10 cellular contexts compared by ENCODE assay signal in the genomic region with DNA sequence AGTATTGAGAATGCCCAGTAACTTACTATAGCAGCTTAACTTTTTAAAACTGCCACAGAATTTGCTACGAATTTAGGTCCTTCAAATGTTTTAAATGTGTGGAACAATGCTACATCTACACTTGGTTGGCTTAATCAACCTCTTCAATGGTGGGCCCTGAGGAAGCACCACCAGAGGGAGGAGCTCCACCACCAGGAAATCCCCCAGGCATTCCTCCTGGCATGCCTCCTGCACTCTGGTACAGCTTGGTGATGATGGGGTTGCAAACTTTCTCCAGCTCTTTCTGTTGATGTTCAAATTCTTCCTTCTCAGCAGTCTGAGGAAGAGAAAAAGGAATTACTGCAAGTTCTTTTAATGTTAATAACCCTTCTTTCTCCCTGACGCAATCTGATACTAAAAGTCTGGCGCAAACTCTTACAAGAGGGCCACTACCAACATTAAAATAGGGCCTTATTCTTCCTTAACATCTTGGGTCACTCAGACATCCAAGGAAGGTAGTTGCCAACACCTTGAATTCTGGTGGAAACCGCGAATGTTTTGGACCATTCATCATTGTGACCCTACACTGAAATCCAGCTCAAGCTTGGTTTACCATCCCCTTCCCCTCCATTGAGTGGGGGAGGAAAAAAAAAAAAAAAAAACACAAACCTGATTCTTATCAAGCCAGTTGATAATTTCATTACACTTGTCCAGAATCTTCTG. TPM values are rescaled to one million over a fixed set of nuclear protein-coding genes. Genes with fewer than 3 reads are reported as not detected.
A peak's percentile ranks its signal among the peaks of the same experiment; 100 is the strongest.
DNase-seq lines count a peak whose midpoint lies in the region; ATAC-seq and TF ChIP-seq lines count a peak whose summit lies in the region.
"Had no signal": no experiment of that assay in that cellular context is flagged by ENCODE, and none has a peak within 500 bp of the region (broad histone marks: within the 10 kb centered on the region; RNA-seq: fewer than 3 reads in every experiment).

No MANE protein-coding gene starts in this region.

- peaks cover 69% of the 10 kb centered on the region for H3K79me2 ChIP-seq in Loucy (ENCODE audit: insufficient read depth, low read length)

- H3K27me3 Mint-ChIP-seq in chondrocyte (ENCODE audit: low read depth): no peaks in the 10 kb centered on the region

- H3K27ac Mint-ChIP-seq in chondrocyte (ENCODE audit: unreplicated experiment): peak overlapping the region; percentile 78

- ATAC-seq in psoas muscle (no peak), HG02884 (IDR thresholded peaks at IDR 0.05; ENCODE audit: unreplicated experiment) (no peak)

- no peaks in the 10 kb centered on the region for H3K9me2 ChIP-seq in Loucy (replicated peaks; ENCODE audit: low read depth, low read length)

- peak; percentile 16 for DNase-seq in DMS53 (lab: John Stamatoyannopoulos, UW)
- no peak for DNase-seq in DMS53 treated with DMSO at 0.1 percent for 48 hours (lab: John Stamatoyannopoulos, UW; ENCODE audit: unreplicated experiment)
- DNase-seq in chondrocyte (ENCODE audit: low spot score): no peak
- DNase-seq in psoas muscle: no peak
- DNase-seq in superior temporal gyrus (ENCODE audit: extremely low spot score): no peak
- no peak for DNase-seq in hippocampal formation (lab: John Stamatoyannopoulos, UW)
- DNase-seq: aorta had no signal

- peak overlapping the region; percentile 97 for H3K4me3 Mint-ChIP-seq in chondrocyte (ENCODE audit: unreplicated experiment)

- H3K9me3 ChIP-seq in Loucy (ENCODE audit: insufficient read depth, low read depth, low read length) (no peaks in the 10 kb centered on the region), psoas muscle (no peaks in the 10 kb centered on the region)
- H3K9me3 ChIP-seq: neutrophil had no signal

- H3F3A ChIP-seq in Loucy (ENCODE audit: low read depth): peaks cover 29% of the 10 kb centered on the region

- H3K4me3 ChIP-seq in Loucy (ENCODE audit: low read length, poor library complexity, severe bottlenecking): peak overlapping the region; percentile 90
- peak overlapping the region; percentile 91 for H3K4me3 ChIP-seq in psoas muscle

- peaks cover 33% of the 10 kb centered on the region for H3K4me1 ChIP-seq in Loucy (ENCODE audit: insufficient read depth, low read length, poor library complexity, severe bottlenecking)
- peaks cover 49% of the 10 kb centered on the region for H3K4me1 ChIP-seq in psoas muscle

- TF ChIP-seq CTCF in Loucy (conservative IDR thresholded peaks at IDR 0.05; ENCODE audit: low read length) (no peak), chondrocyte (IDR thresholded peaks at IDR 0.05) (no peak), psoas muscle (IDR thresholded peaks at IDR 0.05) (no peak)

- H3K27ac ChIP-seq in psoas muscle: no peak overlapping the region
- H3K27ac ChIP-seq: neutrophil had no signal

- H3K9me3 Mint-ChIP-seq in chondrocyte (ENCODE audit: low read depth): no peaks in the 10 kb centered on the region

- no peak overlapping the region for H3K9ac ChIP-seq in Loucy (ENCODE audit: low read depth, low read length, poor library complexity, severe bottlenecking)

- H3K27me3 ChIP-seq in Loucy (ENCODE audit: insufficient read depth, low read length, poor library complexity, severe bottlenecking): peaks cover 14% of the 10 kb centered on the region
- no peaks in the 10 kb centered on the region for H3K27me3 ChIP-seq in psoas muscle (ENCODE audit: insufficient read depth in 3 of 3, low read length in 2 of 3)
- H3K27me3 ChIP-seq: neutrophil had no signal

- 73 to 86% (median 82%) methylated on average over 5 of the region's 5 CpGs for WGBS in psoas muscle, 3 donors

- intact Hi-C loops in psoas muscle (cut with DNase I): loop anchor here in 1 of 2 donors (10.0 kb wide), 1 partner anchor 403 kb away; a partner anchor contains a TSS

- H3K4me1 Mint-ChIP-seq in chondrocyte (ENCODE audit: low read depth): peaks cover 53% of the 10 kb centered on the region

- H3K36me3 Mint-ChIP-seq in chondrocyte (ENCODE audit: low read depth): peaks cover 60% of the 10 kb centered on the region

- peaks cover 75% of the 10 kb centered on the region for H4K20me1 ChIP-seq in Loucy (ENCODE audit: insufficient read depth, low read length, poor library complexity, severe bottlenecking)

- no peak overlapping the region for H2AFZ ChIP-seq in Loucy (ENCODE audit: low read length)

- H3K4me2 ChIP-seq in Loucy (ENCODE audit: low read depth, low read length, poor library complexity, severe bottlenecking): peak overlapping the region; percentile 93

- peaks cover 62% of the 10 kb centered on the region for H3K36me3 ChIP-seq in Loucy (ENCODE audit: insufficient read depth, low read length)
- peaks cover 31 to 82% of the 10 kb centered on the region in 2 donors for H3K36me3 ChIP-seq in psoas muscle (ENCODE audit: insufficient read depth in 1 of 2, low read depth in 1 of 2)

RNA-seq across cellular contexts. Expression of a gene that starts 4.2 kb away (rescaled TPM):
- total RNA-seq in chondrocyte (1,112 to 1,153 TPM (median 1,138 TPM) in 3 replicates), psoas muscle (1,000 to 10,000 TPM; 1,127 to 2,415 (median 1,519) TPM)
- polyA plus RNA-seq in psoas muscle: 1,000 to 10,000 TPM; 1,414 to 3,112 (median 2,704) TPM
